Comparison of ENCODE assay signal across 16 cellular contexts in genomic region chr20:4633379-4633778, GRCh38. TPM values are rescaled to one million over a fixed set of nuclear protein-coding genes. Genes with fewer than 3 reads are reported as not detected.
DNase-seq lines count a peak whose midpoint lies in the region; TF ChIP-seq lines count a peak whose summit lies in the region.
"Had no signal": no experiment of that assay in that cellular context is flagged by ENCODE, and none has a peak within 500 bp of the region (broad histone marks: within the 10 kb centered on the region; RNA-seq: fewer than 3 reads in every experiment).

No MANE protein-coding gene starts in this region.

- H3K9me3 Mint-ChIP-seq in endothelial cell (ENCODE audit: unreplicated experiment), result peaks cover 7% of the 10 kb centered on the region
- H3K9me3 Mint-ChIP-seq: CD4-positive, alpha-beta T cell had no signal

- peak; percentile 7 for DNase-seq in AG04450 (ENCODE audit: low read depth, low spot score)
- DNase-seq in SJCRH30, result peak; percentile 29 to 40
- DNase-seq in choroid plexus epithelial cell (ENCODE audit: low read depth), result peak; percentile 42
- no peak for DNase-seq in stimulated activated CD4-positive, alpha-beta T cell treated with anti-CD3 and anti-CD28 coated beads, Interleukin-12 subunit alpha, Interleukin-12 subunit beta, amount 100 ng/mL, for 4 hours
- DNase-seq in SKM-1 (lab: John Stamatoyannopoulos, UW; ENCODE audit: unreplicated experiment), result no peak
- DNase-seq in HAP-1 (ENCODE audit: low spot score in 2 of 2), result no peak
- DNase-seq in endothelial cell (ENCODE audit: low spot score), result no peak
- DNase-seq: Calu3; CD4-positive, alpha-beta T cell; NCI-H1048; NCI-H2107; NCI-H446; NCI-H748 treated with DMSO at 0.1 percent for 48 hours; SHP77 treated with DMSO at 0.1 percent for 48 hours had no signal

- H3K4me3 Mint-ChIP-seq in endothelial cell (ENCODE audit: unreplicated experiment), result no peak overlapping the region
- H3K4me3 Mint-ChIP-seq: CD4-positive, alpha-beta T cell had no signal

- WGBS in mesodermal cell (ENCODE audit: insufficient coverage in 2 of 2), 2 experiments, result 81 to 100% methylated on average over 1 to 2 of the region's 3 CpGs

- TF ChIP-seq CTCF in AG04450 (IDR thresholded peaks at IDR 0.05; ENCODE audit: low read depth, low read length) (no peak), choroid plexus epithelial cell (conservative IDR thresholded peaks at IDR 0.05; ENCODE audit: low read depth, low read length) (no peak), endothelial cell (IDR thresholded peaks at IDR 0.05; ENCODE audit: unreplicated experiment) (no peak)

- H3K4me3 ChIP-seq in AG04450 (ENCODE audit: low read depth, low read length) (no peak overlapping the region), SJCRH30 (no peak overlapping the region), choroid plexus epithelial cell (ENCODE audit: low read depth, low read length) (no peak overlapping the region), mesodermal cell (ENCODE audit: extremely low read depth, insufficient read depth, low read length, poor library complexity, severe bottlenecking) (no peak overlapping the region), HAP-1 (no peak overlapping the region)
- H3K4me3 ChIP-seq: K562 had no signal

- CTCF ChIA-PET in AG04450 (lab: Charles Lee), result interaction anchor here (1.3 kb wide), 1 partner anchor 26 kb away, joined by 4 read pairs; no protein-coding TSS in a partner anchor

- H3K27ac ChIP-seq in AG04450 (ENCODE audit: low read depth, low read length) (peak overlapping the region; percentile 80), SJCRH30 (peak overlapping the region; percentile 73), mesodermal cell (ENCODE audit: low read depth, low read length, severe bottlenecking) (peak overlapping the region; percentile 29)

- no peaks in the 10 kb centered on the region for H3K27me3 ChIP-seq in AG04450 (ENCODE audit: control insufficient read depth, insufficient read depth, low read length)
- no peaks in the 10 kb centered on the region for H3K27me3 ChIP-seq in SJCRH30
- H3K27me3 ChIP-seq in HAP-1 (ENCODE audit: low read depth), result no peaks in the 10 kb centered on the region

- H3K27ac Mint-ChIP-seq in endothelial cell (ENCODE audit: unreplicated experiment), result no peak overlapping the region
- H3K27ac Mint-ChIP-seq: CD4-positive, alpha-beta T cell had no signal

- H3K4me1 ChIP-seq in SJCRH30, result peaks cover 33% of the 10 kb centered on the region
- peaks cover 15% of the 10 kb centered on the region for H3K4me1 ChIP-seq in mesodermal cell (ENCODE audit: control insufficient read depth, insufficient read depth, low read length, poor library complexity, severe bottlenecking)
- H3K4me1 ChIP-seq in HAP-1, result peaks cover 3% of the 10 kb centered on the region; the same call in 1 of the 2 replicates

- POLR2A ChIA-PET in AG04450 (lab: Yijun Ruan, JAX), result interaction anchor here (0.7 to 1.8 kb wide), 5 partner anchors 32 to 407 kb away, joined by 3 to 10 read pairs (median 3); no protein-coding TSS in a partner anchor

- H3K36me3 ChIP-seq in SJCRH30, result no peaks in the 10 kb centered on the region
- no peaks in the 10 kb centered on the region for H3K36me3 ChIP-seq in mesodermal cell (ENCODE audit: control insufficient read depth, insufficient read depth, low read length)
- H3K36me3 ChIP-seq in HAP-1 (replicated peaks), result no peaks in the 10 kb centered on the region

- H3K9me3 ChIP-seq in AG04450 (ENCODE audit: control insufficient read depth, insufficient read depth, low read length) (no peaks in the 10 kb centered on the region), SJCRH30 (replicated peaks) (peaks cover 3% of the 10 kb centered on the region), mesodermal cell (ENCODE audit: control insufficient read depth, low read length) (peaks cover 12% of the 10 kb centered on the region), HAP-1 (no peaks in the 10 kb centered on the region)

- peaks cover 5% of the 10 kb centered on the region for H3K36me3 Mint-ChIP-seq in endothelial cell (ENCODE audit: low read depth, unreplicated experiment)

- H3K4me1 Mint-ChIP-seq in endothelial cell (ENCODE audit: unreplicated experiment), result peaks cover 4% of the 10 kb centered on the region

- peaks cover 1% of the 10 kb centered on the region for H3K27me3 Mint-ChIP-seq in endothelial cell (ENCODE audit: unreplicated experiment)

- in situ Hi-C loops in HAP-1 (cut with MboI; ENCODE audit: low sequenced_read_pairs), result no loop called here

RNA-seq across cellular contexts. Expression of gene PRNP, which starts 52.9 kb away (rescaled TPM):
- polyA plus RNA-seq in AG04450 (2011; rRNA removed), result 242 and 258 TPM in 2 replicates
- 292 and 364 TPM in 2 replicates for polyA minus RNA-seq in AG04450 (2011; rRNA and poly(A)+ RNA removed)
- total RNA-seq in SJCRH30 (2014; rRNA removed; shearing (Covaris generic)), result 54.7 and 58.7 TPM in 2 replicates
- polyA plus RNA-seq in mesodermal cell (2013, experiment 1 of 2), result 84.4 TPM
- 93.7 TPM for polyA plus RNA-seq in mesodermal cell (2013, experiment 2 of 2)
- 157 TPM for total RNA-seq in endothelial cell (ENCODE audit: unreplicated experiment)

Comparison
In these comparisons a context has a peak if more than half of its experiments do, and no peak if none do; other contexts are left out.
1. DNase-seq: peak in AG04450 (single experiment), SJCRH30 (2 of 2) and choroid plexus epithelial cell (single experiment); none in stimulated activated CD4-positive, alpha-beta T cell treated with anti-CD3 and anti-CD28 coated beads, Interleukin-12 subunit alpha, Interleukin-12 subunit beta, amount 100 ng/mL, for 4 hours (single experiment), SKM-1 (single experiment), HAP-1 (0 of 2) and endothelial cell (single experiment).
2. H3K27ac ChIP-seq: peak in every context shown above with its lines; median percentile 80 in AG04450; 73 in SJCRH30; 29 in mesodermal cell.